26 cellular contexts compared by ENCODE assay signal in the genomic region with DNA sequence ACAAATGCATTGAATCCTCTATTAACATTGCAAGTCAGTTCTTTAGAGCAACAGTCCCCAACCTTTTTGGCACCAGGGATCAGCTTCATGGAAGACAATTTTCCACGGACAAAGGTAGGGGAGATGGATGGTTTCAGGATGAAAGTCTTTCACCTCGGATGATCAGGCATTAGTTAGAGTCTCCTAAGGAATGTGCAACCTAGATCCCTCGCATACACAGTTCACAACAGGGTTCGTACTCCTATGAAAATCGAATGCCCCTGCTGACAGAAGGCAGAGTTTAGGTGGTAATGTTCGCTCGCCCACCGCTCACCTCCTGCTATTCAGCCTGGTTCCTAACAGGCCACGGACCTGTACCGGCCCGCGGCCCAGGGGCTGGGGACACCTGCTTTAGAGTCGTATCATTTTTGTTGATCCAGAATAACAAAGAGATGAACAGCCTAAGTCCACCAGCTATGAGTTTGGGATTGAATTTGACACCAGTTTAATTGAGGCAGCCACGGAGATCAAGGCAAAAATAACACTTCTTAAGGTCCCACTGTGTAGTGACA.
DNase-seq lines count a peak whose midpoint lies in the region; ATAC-seq, FAIRE-seq and TF ChIP-seq lines count a peak whose summit lies in the region.
"Had no signal": no experiment of that assay in that cellular context is flagged by ENCODE, and none has a peak within 500 bp of the region (broad histone marks: within the 10 kb centered on the region; RNA-seq: fewer than 3 reads in every experiment).

No MANE protein-coding gene starts in this region.

- no peak overlapping the region for H3K23ac ChIP-seq in mesenchymal stem cell (ENCODE audit: low read length in 2 of 2)

- no peaks in the 10 kb centered on the region for H3K79me1 ChIP-seq in mesenchymal stem cell (replicated peaks; ENCODE audit: low read length, poor library complexity, severe bottlenecking)

- no peak overlapping the region for H3K9ac ChIP-seq in mesenchymal stem cell (ENCODE audit: low read length)
- H3K9ac ChIP-seq: BLaER1 treated with 17β-estradiol and CSF1 and Interleukin-3, amounts not matched to agents 10 nM and 100 nM had no signal

- H3K4me3 ChIP-seq in left ventricle myocardium inferior (no peak overlapping the region), mesenchymal stem cell (ENCODE audit: insufficient read depth in 1 of 2, low read depth in 1 of 2, low read length in 2 of 2) (no peak overlapping the region), aorta (ENCODE audit: low read length in 2 of 2) (no peak overlapping the region)
- H3K4me3 ChIP-seq: BLaER1 treated with 17β-estradiol and CSF1 and Interleukin-3, amounts not matched to agents 10 nM and 100 nM; gastrocnemius medialis; ovary had no signal

- no peak overlapping the region for H2AFZ ChIP-seq in mesenchymal stem cell (ENCODE audit: low read depth, low read length)

- no peaks in the 10 kb centered on the region for H3K36me3 ChIP-seq in left ventricle myocardium inferior
- no peaks in the 10 kb centered on the region for H3K36me3 ChIP-seq in mesenchymal stem cell (ENCODE audit: control insufficient read depth in 1 of 2, insufficient read depth in 2 of 2, low read depth in 1 of 2, low read length in 2 of 2)
- no peaks in the 10 kb centered on the region for H3K36me3 ChIP-seq in aorta (ENCODE audit: control insufficient read depth in 1 of 2, insufficient read depth in 2 of 2, low read length in 1 of 2)
- H3K36me3 ChIP-seq: BLaER1 treated with 17β-estradiol and CSF1 and Interleukin-3, amounts not matched to agents 10 nM and 100 nM; gastrocnemius medialis; ovary had no signal

- TF ChIP-seq CTCF in left ventricle myocardium inferior (IDR thresholded peaks at IDR 0.05; ENCODE audit: borderline replicate concordance) (no peak), endothelial cell (IDR thresholded peaks at IDR 0.05; ENCODE audit: unreplicated experiment) (no peak)

- peak overlapping the region; percentile 37 to 46 for H3K18ac ChIP-seq in mesenchymal stem cell (ENCODE audit: low read depth in 1 of 2, low read length in 2 of 2)

- H3K36me3 Mint-ChIP-seq in endothelial cell (ENCODE audit: low read depth, unreplicated experiment): no peaks in the 10 kb centered on the region
- H3K36me3 Mint-ChIP-seq: activated naive CD4-positive, alpha-beta T cell treated with anti-CD3 and anti-CD28 coated beads, Interleukin-2, amount 10 ng/mL, durations not matched to agents 7 days and 5 days; natural killer cell treated with Interleukin-12 subunit alpha and Interleukin-12 subunit beta and Interleukin-15 and Interleukin-18, amount 100 ng/mL, for 72 hours; T-cell had no signal

- H2BK120ac ChIP-seq in mesenchymal stem cell (ENCODE audit: low read depth, low read length): peak overlapping the region; percentile 79

- intact Hi-C loops in left ventricle myocardium inferior (cut with micrococcal nuclease): no loop called here
- intact Hi-C loops in Right ventricle myocardium inferior (cut with DNase I): no loop called here
- intact Hi-C loops in aorta (cut with DNase I): no loop called here

- peak overlapping the region; percentile 82 for H4K8ac ChIP-seq in mesenchymal stem cell (ENCODE audit: low read length)

- H3K14ac ChIP-seq in mesenchymal stem cell (ENCODE audit: low read length in 2 of 2): peak overlapping the region in 1 of 2 experiments; percentile 53

- no peak overlapping the region for H2AK5ac ChIP-seq in mesenchymal stem cell (ENCODE audit: low read length, severe bottlenecking)

- H3K4me1 Mint-ChIP-seq in endothelial cell (ENCODE audit: unreplicated experiment): peaks cover 19% of the 10 kb centered on the region

- WGBS in mesenchymal stem cell: 96% methylated on average over 14 of the region's 14 CpGs
- 93 to 94% methylated on average over 14 of the region's 14 CpGs for WGBS in aorta, 2 donors

- H3K4me1 ChIP-seq in left ventricle myocardium inferior (peaks cover 40% of the 10 kb centered on the region), mesenchymal stem cell (ENCODE audit: control insufficient read depth, insufficient read depth, low read depth, low read length) (no peaks in the 10 kb centered on the region), aorta (ENCODE audit: control insufficient read depth in 1 of 2, insufficient read depth in 2 of 2, low read length in 2 of 2) (no peaks in the 10 kb centered on the region)

- DNase-seq in left ventricle myocardium inferior: no peak
- no peak for DNase-seq in Right ventricle myocardium inferior (ENCODE audit: missing footprints)
- DNase-seq in endothelial cell (ENCODE audit: low spot score): no peak
- no peak for DNase-seq in mesenchymal stem cell
- no peak for DNase-seq in urothelium cell line (ENCODE audit: low spot score)
- no peak for DNase-seq in aorta
- DNase-seq: activated T-cell treated with anti-CD3 and anti-CD28 coated beads, Interleukin-2, amount 50 U/mL, for 24 hours; amygdala; effector CD8-positive, alpha-beta T cell; gastrocnemius medialis; GOT3; NCI-H1048; NCI-H1694 treated with DMSO at 0.1 percent for 48 hours; NCI-H226; ovary; retina; stimulated activated CD4-positive, alpha-beta T cell treated with anti-CD3 and anti-CD28 coated beads, Interleukin-4, amount 100 ng/mL, for 1 hour; substantia nigra had no signal

- H3K27me3 ChIP-seq in left ventricle myocardium inferior (ENCODE audit: low read depth) (no peaks in the 10 kb centered on the region), mesenchymal stem cell (ENCODE audit: control insufficient read depth in 1 of 2, insufficient read depth in 1 of 2, low read length in 2 of 2) (no peaks in the 10 kb centered on the region), aorta (ENCODE audit: control insufficient read depth in 1 of 2, insufficient read depth in 2 of 2, low read length in 1 of 2) (no peaks in the 10 kb centered on the region)
- H3K27me3 ChIP-seq: BLaER1 treated with 17β-estradiol and CSF1 and Interleukin-3, amounts not matched to agents 10 nM and 100 nM; gastrocnemius medialis; ovary had no signal

- H3K4ac ChIP-seq in mesenchymal stem cell (ENCODE audit: low read depth in 1 of 2, low read length in 2 of 2): peak overlapping the region; percentile 66 to 74

- H3K27ac ChIP-seq in left ventricle myocardium inferior (replicated peaks) (peak overlapping the region; percentile 27), mesenchymal stem cell (ENCODE audit: low read length, poor library complexity, severe bottlenecking) (no peak overlapping the region), aorta (ENCODE audit: low read depth in 1 of 2, low read length in 2 of 2) (no peak overlapping the region)
- H3K27ac ChIP-seq: BLaER1 treated with 17β-estradiol and CSF1 and Interleukin-3, amounts not matched to agents 10 nM and 100 nM; ovary had no signal

- H3K4me2 ChIP-seq in mesenchymal stem cell (ENCODE audit: low read length, poor library complexity, severe bottlenecking): no peak overlapping the region
- H3K4me2 ChIP-seq: BLaER1 treated with 17β-estradiol and CSF1 and Interleukin-3, amounts not matched to agents 10 nM and 100 nM had no signal

- no peak overlapping the region for H3K4me3 Mint-ChIP-seq in endothelial cell (ENCODE audit: unreplicated experiment)
- H3K4me3 Mint-ChIP-seq: activated naive CD4-positive, alpha-beta T cell treated with anti-CD3 and anti-CD28 coated beads, Interleukin-2, amount 10 ng/mL, durations not matched to agents 7 days and 5 days; activated T-cell treated with anti-CD3 and anti-CD28 coated beads, Interleukin-2, amount 50 U/mL, for 24 hours; natural killer cell treated with Interleukin-12 subunit alpha and Interleukin-12 subunit beta and Interleukin-15 and Interleukin-18, amount 100 ng/mL, for 72 hours had no signal

- FAIRE-seq in urothelium cell line (lab: Jason Lieb, UNC): peak; percentile 55
- FAIRE-seq: colon, RCC 7860 had no signal

- H3K9me3 ChIP-seq in left ventricle myocardium inferior (replicated peaks) (no peaks in the 10 kb centered on the region), mesenchymal stem cell (ENCODE audit: control insufficient read depth, low read length) (no peaks in the 10 kb centered on the region), aorta (ENCODE audit: control insufficient read depth, low read length) (no peaks in the 10 kb centered on the region)
- H3K9me3 ChIP-seq: BLaER1 treated with 17β-estradiol and CSF1 and Interleukin-3, amounts not matched to agents 10 nM and 100 nM; gastrocnemius medialis; ovary had no signal

- H4K91ac ChIP-seq in mesenchymal stem cell (ENCODE audit: low read length): peak overlapping the region; percentile 75

- H3K9me3 Mint-ChIP-seq in endothelial cell (ENCODE audit: unreplicated experiment): no peaks in the 10 kb centered on the region
- H3K9me3 Mint-ChIP-seq: activated naive CD4-positive, alpha-beta T cell treated with anti-CD3 and anti-CD28 coated beads, Interleukin-2, amount 10 ng/mL, durations not matched to agents 7 days and 5 days; activated T-cell treated with anti-CD3 and anti-CD28 coated beads, Interleukin-2, amount 50 U/mL, for 24 hours; natural killer cell treated with Interleukin-12 subunit alpha and Interleukin-12 subunit beta and Interleukin-15 and Interleukin-18, amount 100 ng/mL, for 72 hours; T-cell had no signal

- H2BK15ac ChIP-seq in mesenchymal stem cell (ENCODE audit: low read depth, poor library complexity, severe bottlenecking): peak overlapping the region; percentile 94

- H2BK5ac ChIP-seq in mesenchymal stem cell (ENCODE audit: low read depth, low read length, poor library complexity, severe bottlenecking): no peak overlapping the region

- peaks cover 4% of the 10 kb centered on the region for H3K27me3 Mint-ChIP-seq in endothelial cell (ENCODE audit: unreplicated experiment)
- H3K27me3 Mint-ChIP-seq: activated naive CD4-positive, alpha-beta T cell treated with anti-CD3 and anti-CD28 coated beads, Interleukin-2, amount 10 ng/mL, durations not matched to agents 7 days and 5 days; activated T-cell treated with anti-CD3 and anti-CD28 coated beads, Interleukin-2, amount 50 U/mL, for 24 hours; T-cell had no signal

- ATAC-seq in Right ventricle myocardium inferior (no peak), HG02970 (IDR thresholded peaks at IDR 0.05; ENCODE audit: low FRiP score, unreplicated experiment) (no peak), GM18858 (IDR thresholded peaks at IDR 0.05; ENCODE audit: unreplicated experiment) (no peak), aorta (ENCODE audit: low FRiP score) (no peak)
- ATAC-seq: natural killer cell treated with Interleukin-12 subunit alpha and Interleukin-12 subunit beta and Interleukin-15 and Interleukin-18, amount 100 ng/mL, for 72 hours; T-cell had no signal

- H3K27ac Mint-ChIP-seq in endothelial cell (ENCODE audit: unreplicated experiment): peak overlapping the region; percentile 88
- H3K27ac Mint-ChIP-seq: natural killer cell treated with Interleukin-12 subunit alpha and Interleukin-12 subunit beta and Interleukin-15 and Interleukin-18, amount 100 ng/mL, for 72 hours had no signal

- peak overlapping the region; percentile 84 to 87 for H2BK12ac ChIP-seq in mesenchymal stem cell (ENCODE audit: low read length in 2 of 2)
